Comparison of ENCODE assay signal across 12 cellular contexts in the genomic region with DNA sequence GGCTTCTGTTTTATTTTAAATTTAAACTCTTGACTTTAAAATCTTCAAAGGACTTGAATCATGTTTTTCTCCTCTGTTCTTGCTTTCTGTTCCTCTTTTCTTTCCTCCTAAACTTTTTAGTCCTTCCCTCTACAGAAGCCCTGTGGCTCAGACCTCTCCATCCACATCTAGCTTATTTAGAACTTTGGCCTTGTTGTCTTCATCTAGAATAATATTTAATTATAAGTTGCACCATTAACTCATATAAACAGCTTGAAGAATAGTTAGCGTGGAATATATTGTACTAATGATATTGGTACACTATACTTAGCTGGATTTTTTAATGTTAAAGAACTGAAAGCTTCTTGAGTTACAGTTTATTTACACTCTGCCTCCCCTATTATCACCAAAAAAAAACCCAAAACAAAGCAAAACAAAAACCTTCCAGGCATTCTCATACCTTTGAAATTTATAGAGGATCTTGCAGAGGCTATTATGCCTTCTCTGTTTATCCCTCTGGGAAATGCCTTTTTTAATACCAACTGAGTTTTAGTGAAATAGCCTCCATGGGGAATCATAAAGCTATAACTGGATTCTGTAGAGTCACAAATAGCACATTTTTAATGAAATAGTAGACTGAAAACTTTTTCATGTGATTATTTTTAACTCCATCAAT. TPM values are rescaled to one million over a fixed set of nuclear protein-coding genes. Genes with fewer than 3 reads are reported as not detected.
A peak's percentile ranks its signal among the peaks of the same experiment; 100 is the strongest.
DNase-seq lines count a peak whose midpoint lies in the region; ATAC-seq lines count a peak whose summit lies in the region.
"Had no signal": no experiment of that assay in that cellular context is flagged by ENCODE, and none has a peak within 500 bp of the region (broad histone marks: within the 10 kb centered on the region; RNA-seq: fewer than 3 reads in every experiment).

No MANE protein-coding gene starts in this region.

- H3K27ac ChIP-seq in right cardiac atrium (ENCODE audit: low read length), result no peak overlapping the region
- no peak overlapping the region for H3K27ac ChIP-seq in effector memory CD4-positive, alpha-beta T cell (ENCODE audit: insufficient read depth, low read length, poor library complexity, severe bottlenecking)
- H3K27ac ChIP-seq: foreskin keratinocyte, skin epidermis had no signal

- no peaks in the 10 kb centered on the region for H3K27me3 ChIP-seq in right cardiac atrium (ENCODE audit: control insufficient read depth, insufficient read depth)
- no peaks in the 10 kb centered on the region for H3K27me3 ChIP-seq in effector memory CD4-positive, alpha-beta T cell (replicated peaks; ENCODE audit: control insufficient read depth, insufficient read depth, low read length, poor library complexity, severe bottlenecking)
- H3K27me3 ChIP-seq: foreskin keratinocyte had no signal

- peaks cover 2% of the 10 kb centered on the region for H3K4me1 ChIP-seq in right cardiac atrium (ENCODE audit: control insufficient read depth, insufficient read depth, low read length)
- H3K4me1 ChIP-seq in effector memory CD4-positive, alpha-beta T cell (ENCODE audit: control insufficient read depth, insufficient read depth, low read length, poor library complexity, severe bottlenecking), result no peaks in the 10 kb centered on the region
- H3K4me1 ChIP-seq: foreskin keratinocyte had no signal

- H3K9me3 ChIP-seq in right cardiac atrium (ENCODE audit: control insufficient read depth, low read length), result no peaks in the 10 kb centered on the region
- H3K9me3 ChIP-seq in effector memory CD4-positive, alpha-beta T cell (ENCODE audit: control insufficient read depth, low read length), result no peaks in the 10 kb centered on the region

- 94% methylated on average over 1 of the region's 1 CpG for WGBS in right cardiac atrium

- no peaks in the 10 kb centered on the region for H3K36me3 ChIP-seq in effector memory CD4-positive, alpha-beta T cell (ENCODE audit: control insufficient read depth, insufficient read depth, low read length)

- DNase-seq in left ventricle myocardium superior (no peak), right cardiac atrium (no peak), NOMO-1 treated with dmso at 0.1 percent for 144 hours (lab: John Stamatoyannopoulos, UW; ENCODE audit: unreplicated experiment) (peak; percentile 50), NCI-H510A treated with DMSO at 0.1 percent for 48 hours (lab: John Stamatoyannopoulos, UW) (no peak)
- no peak for DNase-seq in stimulated activated CD8-positive, alpha-beta memory T cell treated with anti-CD3 and anti-CD28 coated beads, Interleukin-4, amount 100 ng/mL, for 48 hours
- no peak for DNase-seq in effector memory CD4-positive, alpha-beta T cell
- DNase-seq: HFFc6; stimulated activated naive CD4-positive, alpha-beta T cell treated with Interleukin-2 at 50 U/mL for 16 hours had no signal

- ATAC-seq in left ventricle myocardium superior (peak; percentile 25), right cardiac atrium (no peak), HG02943 (IDR thresholded peaks at IDR 0.05; ENCODE audit: low read depth, unreplicated experiment) (peak; percentile 69), GM18907 (IDR thresholded peaks at IDR 0.05; ENCODE audit: unreplicated experiment) (no peak)
- ATAC-seq: foreskin keratinocyte had no signal

- H3K4me3 ChIP-seq in right cardiac atrium (ENCODE audit: low read length), result no peak overlapping the region
- no peak overlapping the region for H3K4me3 ChIP-seq in effector memory CD4-positive, alpha-beta T cell (ENCODE audit: insufficient read depth, low read depth, low read length, poor library complexity, severe bottlenecking)
- H3K4me3 ChIP-seq: skin epidermis had no signal

- intact Hi-C loops in left ventricle myocardium superior (cut with micrococcal nuclease), result no loop called here
- intact Hi-C loops in right cardiac atrium (cut with DNase I), result no loop called here

RNA-seq across cellular contexts. Expression of gene CCDC141, which starts 9.2 kb away (rescaled TPM):
- total RNA-seq in left ventricle myocardium superior (139 TPM), right cardiac atrium (100 to 1,000 TPM in 1 of 4 donors, 10 to 100 TPM in 3; 67.5 to 128 (median 80.2) TPM)
- 18.1 TPM for polyA plus RNA-seq in right cardiac atrium
- total RNA-seq: foreskin keratinocyte had no signal
- polyA plus RNA-seq: foreskin keratinocyte had no signal

Comparison
In these comparisons a context has a peak if more than half of its experiments do, and no peak if none do; other contexts are left out.
1. ATAC-seq: peak in left ventricle myocardium superior (single experiment) and HG02943 (single experiment); none in right cardiac atrium (0 of 2) and GM18907 (single experiment).